In the genomic region with DNA sequence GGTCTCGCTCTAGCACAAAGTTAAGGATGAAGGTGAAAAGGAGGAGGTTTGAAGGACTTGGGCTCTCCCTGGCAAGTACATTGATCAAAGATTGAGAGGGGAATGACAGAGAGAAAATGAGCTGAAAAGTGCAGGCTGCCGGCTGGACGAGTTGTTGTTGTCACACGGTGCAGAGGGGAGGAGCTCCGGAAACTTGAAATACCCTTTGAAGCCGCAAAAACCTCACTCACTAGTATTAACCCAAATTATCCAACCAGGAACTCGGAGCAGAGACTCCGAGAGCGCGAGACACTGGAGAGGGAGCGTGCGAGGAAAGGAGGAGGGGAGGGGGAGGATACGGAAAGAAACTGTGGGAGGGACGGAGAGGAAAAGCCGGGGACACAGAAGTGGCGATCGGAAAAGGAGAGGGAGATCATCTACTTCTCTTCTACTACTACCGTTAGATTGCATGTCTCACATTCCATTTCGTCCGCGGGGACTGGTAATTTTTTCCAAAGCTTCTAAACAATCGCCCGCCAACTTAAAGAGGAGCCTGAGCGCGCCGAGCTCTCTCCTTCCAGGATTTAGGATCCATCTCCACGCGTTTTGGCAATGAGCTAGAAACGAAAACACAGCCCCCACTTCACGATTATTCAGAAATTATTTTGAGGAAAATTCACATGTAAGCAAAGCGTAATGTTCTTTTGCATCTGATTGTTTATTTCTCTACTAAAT, we compare ENCODE assay signal across 8 cellular contexts. TPM values are rescaled to one million over a fixed set of nuclear protein-coding genes. Genes with fewer than 3 reads are reported as not detected.
DNase-seq lines count a peak whose midpoint lies in the region; ATAC-seq and TF ChIP-seq lines count a peak whose summit lies in the region.

A gene (minus strand): TSS at position 104 of the 714 bp plus-strand sequence.

- peak within 1 kb of the TSS; percentile 88 to 89 for H3K9ac ChIP-seq in colonic mucosa (ENCODE audit: low read depth in 2 of 2, low read length in 2 of 2)

- no peaks in the 10 kb centered on the region for H3K4me1 ChIP-seq in colonic mucosa

- intact Hi-C loops in colonic mucosa (cut with DNase I), result no loop called here

- no peak for TF ChIP-seq CTCF in colonic mucosa (IDR thresholded peaks at IDR 0.05)

- ATAC-seq in GM18868 (IDR thresholded peaks at IDR 0.05; ENCODE audit: unreplicated experiment), result peak; percentile 68
- ATAC-seq in GM19328 (IDR thresholded peaks at IDR 0.05; ENCODE audit: unreplicated experiment), result no peak

- no peaks in the 10 kb centered on the region for H3K36me3 ChIP-seq in colonic mucosa

- H3K27me3 ChIP-seq in colonic mucosa (no peaks in the 10 kb centered on the region), layer of hippocampus (ENCODE audit: control insufficient read depth, insufficient read depth, low read length) (peaks cover 4% of the 10 kb centered on the region)

- no peaks in the 10 kb centered on the region for H3K9me3 ChIP-seq in colonic mucosa

- DNase-seq in AG20443 (ENCODE audit: low spot score), result peak; percentile 53
- peak; percentile 79 for DNase-seq in HuH-7.5 (ENCODE audit: low spot score)
- peak; percentile 15 for DNase-seq in RPMI8226
- DNase-seq in colonic mucosa, result peak; percentile 80
- peak; percentile 10 for DNase-seq in smooth muscle cell of the brain vasculature (ENCODE audit: low read depth, low spot score)

- H3K4me3 ChIP-seq in colonic mucosa, result peak within 1 kb of the TSS; percentile 86

- peak within 1 kb of the TSS; percentile 82 for H3K27ac ChIP-seq in colonic mucosa
- peak within 1 kb of the TSS; percentile 10 for H3K27ac ChIP-seq in layer of hippocampus (ENCODE audit: low read depth, low read length)

RNA-seq across cellular contexts. Expression of the gene that starts here (rescaled TPM):
- total RNA-seq in colonic mucosa, result 1 to 10 TPM; 3.9 to 5.2 TPM

Comparison
In these comparisons a context has a peak if more than half of its experiments do, and no peak if none do; other contexts are left out.
1. DNase-seq: peak in every context shown above with its lines; median percentile 80 in colonic mucosa; 79 in HuH-7.5; 53 in AG20443; 15 in RPMI8226; 10 in smooth muscle cell of the brain vasculature.